14 cellular contexts compared by ENCODE assay signal in the genomic region with DNA sequence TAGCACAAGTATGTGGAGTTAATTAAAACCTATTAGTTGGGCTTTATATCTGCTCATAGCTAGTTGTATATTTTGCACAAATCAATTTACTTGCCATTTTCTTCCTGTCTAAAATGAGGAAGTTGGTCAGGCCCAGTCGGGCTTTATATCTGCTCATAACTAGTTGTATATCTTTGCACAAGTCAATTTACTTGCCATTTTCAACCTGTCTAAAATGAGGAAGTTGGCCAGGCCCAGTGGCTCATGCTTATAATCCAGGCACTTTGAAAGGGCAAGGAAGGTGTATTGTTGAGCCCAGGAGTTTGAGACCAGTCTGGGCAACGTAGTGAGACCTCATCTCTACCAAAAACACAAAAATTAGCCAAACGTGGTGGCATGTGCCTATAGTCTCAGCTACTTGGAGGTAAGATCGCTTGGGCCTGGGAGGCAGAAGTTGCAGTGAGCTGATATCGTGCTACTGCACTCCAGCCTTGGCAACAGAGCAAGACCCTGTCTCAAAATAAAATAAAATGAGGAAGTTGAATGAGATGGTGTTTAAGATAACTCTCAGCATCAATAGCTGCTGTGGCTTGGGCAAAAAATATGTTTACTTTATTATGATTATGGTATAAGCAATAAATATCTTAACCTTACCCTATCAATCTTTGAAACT.
"Had no signal": no experiment of that assay in that cellular context is flagged by ENCODE, and none has a peak within 500 bp of the region (broad histone marks: within the 10 kb centered on the region; RNA-seq: fewer than 3 reads in every experiment).

No MANE protein-coding gene starts in this region.

- H3K36me3 ChIP-seq: neural progenitor cell, ovary, right lobe of liver, thyroid gland had no signal

- H3K4me2 ChIP-seq: neural progenitor cell, smooth muscle cell had no signal

- H3K27ac ChIP-seq: dorsolateral prefrontal cortex, neural progenitor cell, ovary, right lobe of liver, thyroid gland had no signal

- H3K9ac ChIP-seq: neural progenitor cell had no signal

- ATAC-seq: activated CD8-positive, alpha-beta T cell treated with anti-CD3 and anti-CD28 coated beads for 36 hours; activated naive CD4-positive, alpha-beta T cell treated with anti-CD3 and anti-CD28 coated beads, Interleukin-2, amount 50 U/mL, for 72 hours; activated T-cell treated with anti-CD3 and anti-CD28 coated beads, Interleukin-2, amount 50 U/mL, for 72 hours; right lobe of liver had no signal

- H2AFZ ChIP-seq: neural progenitor cell had no signal

- H3K27me3 ChIP-seq: dorsolateral prefrontal cortex, neural progenitor cell, ovary, right lobe of liver, thyroid gland had no signal

- H3K9me3 ChIP-seq: ovary, right lobe of liver, thyroid gland had no signal

- DNase-seq: activated CD4-positive, alpha-beta T cell treated with anti-CD3 and anti-CD28 coated beads for 4 hours; activated CD8-positive, alpha-beta memory T cell treated with anti-CD3 and anti-CD28 coated beads, Interleukin-2, amount 50 U/mL, for 4 hours; activated CD8-positive, alpha-beta T cell treated with anti-CD3 and anti-CD28 coated beads for 36 hours; activated gamma-delta T cell; activated T-cell treated with anti-CD3 and anti-CD28 coated beads, Interleukin-2, amount 50 U/mL, for 72 hours; dorsolateral prefrontal cortex; islet precursor cell; midbrain; ovary; right lobe of liver; thyroid gland had no signal

- H3K4me3 ChIP-seq: dorsolateral prefrontal cortex, neural progenitor cell, ovary, right lobe of liver, smooth muscle cell, thyroid gland had no signal

- H3K4me1 ChIP-seq: neural progenitor cell, right lobe of liver, thyroid gland had no signal
